8 cellular contexts compared by ENCODE assay signal in genomic region chr3:129001101-129001816, GRCh38. TPM values are rescaled to one million over a fixed set of nuclear protein-coding genes. Genes with fewer than 3 reads are reported as not detected.
DNase-seq lines count a peak whose midpoint lies in the region; ATAC-seq and TF ChIP-seq lines count a peak whose summit lies in the region.

TSS of gene EFCC1 (plus strand) at chr3:129001304. CDS start at chr3:129001629, 325 bp downstream.

- H3K27me3 ChIP-seq in esophagus squamous epithelium = peaks cover 0 to 75% (median 11%) of the 10 kb centered on the region in 4 donors

- no peak for ATAC-seq in GM19452 (IDR thresholded peaks at IDR 0.05; ENCODE audit: unreplicated experiment)

- H3K9ac ChIP-seq in SK-N-MC (ENCODE audit: insufficient read length) = no peak within 1 kb of the TSS

- no peak for TF ChIP-seq CTCF in esophagus squamous epithelium (IDR thresholded peaks at IDR 0.05)
- no peak for TF ChIP-seq CTCF in neural crest cell (conservative IDR thresholded peaks at IDR 0.05)

- H3K9me3 Mint-ChIP-seq in neural crest cell = no peaks in the 10 kb centered on the region

- intact Hi-C loops in esophagus squamous epithelium (cut with DNase I) = no loop called here

- H3K4me1 ChIP-seq in esophagus squamous epithelium = peaks cover 33 to 60% (median 36%) of the 10 kb centered on the region in 3 donors

- no peak within 1 kb of the TSS for H3K27ac ChIP-seq in SK-N-MC
- H3K27ac ChIP-seq in esophagus squamous epithelium = peak within 1 kb of the TSS; percentile 68 to 88 (median 82)

- DNase-seq in DMS114 treated with DMSO at 0.1 percent for 48 hours (lab: John Stamatoyannopoulos, UW; ENCODE audit: unreplicated experiment) = peak; percentile 30
- no peak for DNase-seq in SK-N-MC (ENCODE audit: low read depth, low spot score)
- no peak for DNase-seq in esophagus squamous epithelium (lab: John Stamatoyannopoulos, UW)
- DNase-seq in neural crest cell (ENCODE audit: low read depth, low spot score) = peak; percentile 59
- DNase-seq in occipital lobe (lab: John Stamatoyannopoulos, UW) = no peak
- no peak for DNase-seq in germinal center (ENCODE audit: low spot score)
- DNase-seq in SIG-M5 treated with dmso at 0.1 percent for 504 hours (lab: John Stamatoyannopoulos, UW; ENCODE audit: unreplicated experiment) = no peak

- peak within 1 kb of the TSS; percentile 71 for H3K4me3 ChIP-seq in SK-N-MC
- H3K4me3 ChIP-seq in esophagus squamous epithelium = peak within 1 kb of the TSS; percentile 30 to 72 (median 54)

- H3K9me3 ChIP-seq in SK-N-MC (ENCODE audit: low read depth, low read length) (no peaks in the 10 kb centered on the region), esophagus squamous epithelium (no peaks in the 10 kb centered on the region)

- no peaks in the 10 kb centered on the region for H3K36me3 ChIP-seq in SK-N-MC (ENCODE audit: insufficient read depth, low read length)
- H3K36me3 ChIP-seq in esophagus squamous epithelium = no peaks in the 10 kb centered on the region

- WGBS in esophagus squamous epithelium, 2 donors = 0 to 6% methylated on average over 1 to 17 of the region's 74 CpGs

- peak within 1 kb of the TSS; percentile 84 for H3K4me3 Mint-ChIP-seq in neural crest cell

- H3K27me3 Mint-ChIP-seq in neural crest cell (ENCODE audit: low read depth) = peaks cover 53% of the 10 kb centered on the region

- H3K27ac Mint-ChIP-seq in neural crest cell (ENCODE audit: unreplicated experiment) = peak within 1 kb of the TSS; percentile 69

- H3K36me3 Mint-ChIP-seq in neural crest cell (ENCODE audit: low read depth) = no peaks in the 10 kb centered on the region

- peak in 2 of 4 donors; percentile 41 to 45 for TF ChIP-seq POLR2A in esophagus squamous epithelium (IDR thresholded peaks at IDR 0.05)

- H3K4me1 Mint-ChIP-seq in neural crest cell = peaks cover 65% of the 10 kb centered on the region

RNA-seq across cellular contexts. Expression of gene EFCC1, which starts in this region (rescaled TPM):
- 1 to 10 TPM in 1 of 4 donors, under 1 TPM in 3; 0.19 to 2.9 (median 0.48) TPM for total RNA-seq in esophagus squamous epithelium
- total RNA-seq in neural crest cell = 10.7 and 11.8 TPM in 2 replicates
- 0.94 TPM for total RNA-seq in occipital lobe

Comparison
In these comparisons a context has a peak if more than half of its experiments do, and no peak if none do; other contexts are left out.
1. DNase-seq: peak in DMS114 treated with DMSO at 0.1 percent for 48 hours (single experiment) and neural crest cell (single experiment); none in SK-N-MC (single experiment), esophagus squamous epithelium (single experiment), occipital lobe (single experiment), germinal center (single experiment) and SIG-M5 treated with dmso at 0.1 percent for 504 hours (single experiment).